1 cellular context compared by ENCODE assay signal in the genomic region with DNA sequence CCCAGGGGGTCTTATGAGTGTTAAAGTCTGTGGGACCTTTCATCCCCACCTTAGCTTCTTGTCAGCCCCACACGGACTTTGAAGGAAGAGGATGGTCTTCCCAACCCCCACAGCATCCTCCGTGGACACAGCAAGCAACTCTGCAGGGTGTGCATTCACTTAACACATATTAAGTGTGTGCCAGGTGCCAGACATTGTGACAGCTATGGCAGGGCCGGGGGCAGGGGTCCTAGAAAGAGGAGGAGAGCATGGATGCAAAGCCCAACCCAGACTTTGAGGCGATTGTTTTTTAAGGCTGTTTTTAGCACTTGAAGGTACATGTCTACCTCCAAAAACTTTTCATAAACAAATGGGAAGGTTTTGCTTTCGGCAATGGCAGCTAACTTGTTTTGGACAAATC.
TF ChIP-seq lines count a peak whose summit lies in the region.

No MANE protein-coding gene starts in this region.

TF ChIP-seq in GM23338, 12 proteins besides CTCF, POLR2A, EP300 and RAD21 (continued from another document):
- TF ChIP-seq, protein P1, sequence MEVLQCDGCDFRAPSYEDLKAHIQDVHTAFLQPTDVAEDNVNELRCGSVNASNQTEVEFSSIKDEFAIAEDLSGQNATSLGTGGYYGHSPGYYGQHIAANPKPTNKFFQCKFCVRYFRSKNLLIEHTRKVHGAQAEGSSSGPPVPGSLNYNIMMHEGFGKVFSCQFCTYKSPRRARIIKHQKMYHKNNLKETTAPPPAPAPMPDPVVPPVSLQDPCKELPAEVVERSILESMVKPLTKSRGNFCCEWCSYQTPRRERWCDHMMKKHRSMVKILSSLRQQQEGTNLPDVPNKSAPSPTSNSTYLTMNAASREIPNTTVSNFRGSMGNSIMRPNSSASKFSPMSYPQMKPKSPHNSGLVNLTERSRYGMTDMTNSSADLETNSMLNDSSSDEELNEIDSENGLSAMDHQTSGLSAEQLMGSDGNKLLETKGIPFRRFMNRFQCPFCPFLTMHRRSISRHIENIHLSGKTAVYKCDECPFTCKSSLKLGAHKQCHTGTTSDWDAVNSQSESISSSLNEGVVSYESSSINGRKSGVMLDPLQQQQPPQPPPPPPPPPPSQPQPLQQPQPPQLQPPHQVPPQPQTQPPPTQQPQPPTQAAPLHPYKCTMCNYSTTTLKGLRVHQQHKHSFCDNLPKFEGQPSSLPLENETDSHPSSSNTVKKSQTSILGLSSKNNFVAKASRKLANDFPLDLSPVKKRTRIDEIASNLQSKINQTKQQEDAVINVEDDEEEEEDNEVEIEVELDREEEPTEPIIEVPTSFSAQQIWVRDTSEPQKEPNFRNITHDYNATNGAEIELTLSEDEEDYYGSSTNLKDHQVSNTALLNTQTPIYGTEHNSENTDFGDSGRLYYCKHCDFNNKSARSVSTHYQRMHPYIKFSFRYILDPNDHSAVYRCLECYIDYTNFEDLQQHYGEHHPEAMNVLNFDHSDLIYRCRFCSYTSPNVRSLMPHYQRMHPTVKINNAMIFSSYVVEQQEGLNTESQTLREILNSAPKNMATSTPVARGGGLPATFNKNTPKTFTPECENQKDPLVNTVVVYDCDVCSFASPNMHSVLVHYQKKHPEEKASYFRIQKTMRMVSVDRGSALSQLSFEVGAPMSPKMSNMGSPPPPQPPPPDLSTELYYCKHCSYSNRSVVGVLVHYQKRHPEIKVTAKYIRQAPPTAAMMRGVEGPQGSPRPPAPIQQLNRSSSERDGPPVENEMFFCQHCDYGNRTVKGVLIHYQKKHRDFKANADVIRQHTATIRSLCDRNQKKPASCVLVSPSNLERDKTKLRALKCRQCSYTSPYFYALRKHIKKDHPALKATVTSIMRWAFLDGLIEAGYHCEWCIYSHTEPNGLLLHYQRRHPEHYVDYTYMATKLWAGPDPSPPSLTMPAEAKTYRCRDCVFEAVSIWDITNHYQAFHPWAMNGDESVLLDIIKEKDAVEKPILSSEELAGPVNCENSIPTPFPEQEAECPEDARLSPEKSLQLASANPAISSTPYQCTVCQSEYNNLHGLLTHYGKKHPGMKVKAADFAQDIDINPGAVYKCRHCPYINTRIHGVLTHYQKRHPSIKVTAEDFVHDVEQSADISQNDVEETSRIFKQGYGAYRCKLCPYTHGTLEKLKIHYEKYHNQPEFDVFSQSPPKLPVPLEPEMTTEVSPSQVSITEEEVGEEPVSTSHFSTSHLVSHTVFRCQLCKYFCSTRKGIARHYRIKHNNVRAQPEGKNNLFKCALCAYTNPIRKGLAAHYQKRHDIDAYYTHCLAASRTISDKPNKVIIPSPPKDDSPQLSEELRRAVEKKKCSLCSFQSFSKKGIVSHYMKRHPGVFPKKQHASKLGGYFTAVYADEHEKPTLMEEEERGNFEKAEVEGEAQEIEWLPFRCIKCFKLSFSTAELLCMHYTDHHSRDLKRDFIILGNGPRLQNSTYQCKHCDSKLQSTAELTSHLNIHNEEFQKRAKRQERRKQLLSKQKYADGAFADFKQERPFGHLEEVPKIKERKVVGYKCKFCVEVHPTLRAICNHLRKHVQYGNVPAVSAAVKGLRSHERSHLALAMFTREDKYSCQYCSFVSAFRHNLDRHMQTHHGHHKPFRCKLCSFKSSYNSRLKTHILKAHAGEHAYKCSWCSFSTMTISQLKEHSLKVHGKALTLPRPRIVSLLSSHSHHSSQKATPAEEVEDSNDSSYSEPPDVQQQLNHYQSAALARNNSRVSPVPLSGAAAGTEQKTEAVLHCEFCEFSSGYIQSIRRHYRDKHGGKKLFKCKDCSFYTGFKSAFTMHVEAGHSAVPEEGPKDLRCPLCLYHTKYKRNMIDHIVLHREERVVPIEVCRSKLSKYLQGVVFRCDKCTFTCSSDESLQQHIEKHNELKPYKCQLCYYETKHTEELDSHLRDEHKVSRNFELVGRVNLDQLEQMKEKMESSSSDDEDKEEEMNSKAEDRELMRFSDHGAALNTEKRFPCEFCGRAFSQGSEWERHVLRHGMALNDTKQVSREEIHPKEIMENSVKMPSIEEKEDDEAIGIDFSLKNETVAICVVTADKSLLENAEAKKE (CRISPR knock-in tag; IDR thresholded peaks at IDR 0.05) = no peak
- TF ChIP-seq ZNF331 (CRISPR knock-in tag; IDR thresholded peaks at IDR 0.05; ENCODE audit: low read depth) (no peak), EZH2phosphoT487 (IDR thresholded peaks at IDR 0.05; ENCODE audit: unreplicated experiment) (no peak), EZH2 (IDR thresholded peaks at IDR 0.05; ENCODE audit: low read depth, unreplicated experiment) (no peak), JUNB (IDR thresholded peaks at IDR 0.05; ENCODE audit: unreplicated experiment) (no peak), ZNF114 (CRISPR knock-in tag; IDR thresholded peaks at IDR 0.05) (no peak), POLR2AphosphoS5 (IDR thresholded peaks at IDR 0.05; ENCODE audit: low read depth) (no peak), ETS1 (IDR thresholded peaks at IDR 0.05) (no peak)
